In genomic region chr3:107208100-107208499, GRCh38 we compare ENCODE assay signal across 8 cellular contexts.
A peak's percentile ranks its signal among the peaks of the same experiment; 100 is the strongest.
DNase-seq lines count a peak whose midpoint lies in the region; ATAC-seq and TF ChIP-seq lines count a peak whose summit lies in the region.

No MANE protein-coding gene starts in this region.

- ATAC-seq in aorta (ENCODE audit: low FRiP score) (peak; percentile 93), HG03354 (IDR thresholded peaks at IDR 0.05; ENCODE audit: poor library complexity, severe bottlenecking, unreplicated experiment) (no peak), GM21737 (IDR thresholded peaks at IDR 0.05; ENCODE audit: unreplicated experiment) (no peak)

- no peak overlapping the region for H2AK5ac ChIP-seq in mesendoderm (ENCODE audit: low read length)

- H2BK120ac ChIP-seq in mesendoderm (ENCODE audit: low read depth, low read length) = no peak overlapping the region

- H3K27ac ChIP-seq in cingulate gyrus (ENCODE audit: low read depth, low read length) (peak overlapping the region; percentile 92), mesendoderm (ENCODE audit: low read depth, low read length) (no peak overlapping the region), aorta (ENCODE audit: low read depth in 1 of 2, low read length in 2 of 2) (peak overlapping the region in 1 of 2 donors; percentile 60)

- H3K4me1 ChIP-seq in mesendoderm (ENCODE audit: control insufficient read depth, low read depth, low read length) (peaks cover 4% of the 10 kb centered on the region), aorta (ENCODE audit: control insufficient read depth in 1 of 2, insufficient read depth in 2 of 2, low read length in 2 of 2) (peaks cover 3 to 12% of the 10 kb centered on the region in 2 donors)

- no peak for TF ChIP-seq POLR2A in NB4 (IDR thresholded peaks at IDR 0.05; ENCODE audit: extremely low read depth, insufficient read length)

- H3K79me2 ChIP-seq in mesendoderm (ENCODE audit: control insufficient read depth, insufficient read depth, low read length) = no peaks in the 10 kb centered on the region

- no peak overlapping the region for H3K9ac ChIP-seq in mesendoderm (ENCODE audit: low read length)

- no peak overlapping the region for H3K56ac ChIP-seq in mesendoderm (ENCODE audit: low read length)

- DNase-seq in AG08396 (ENCODE audit: low spot score) (peak; percentile 70), NB4 (ENCODE audit: low read depth) (peak; percentile 58), mesendoderm (no peak), aorta (no peak), H7 (no peak)

- H3K18ac ChIP-seq in mesendoderm (ENCODE audit: low read length) = no peak overlapping the region

- intact Hi-C loops in aorta (cut with DNase I) = no loop called here

- no peak for TF ChIP-seq CTCF in NB4 (IDR thresholded peaks at IDR 0.05; ENCODE audit: low read depth, low read length)

- no peak overlapping the region for H2BK5ac ChIP-seq in mesendoderm (ENCODE audit: low read length)

- no peaks in the 10 kb centered on the region for H3K79me1 ChIP-seq in mesendoderm (ENCODE audit: low read length)

- H3K9me3 ChIP-seq in aorta (ENCODE audit: control insufficient read depth, low read length) = no peaks in the 10 kb centered on the region

- no peak overlapping the region for H2BK15ac ChIP-seq in mesendoderm (replicated peaks; ENCODE audit: low read depth)

- peak overlapping the region; percentile 76 for H4K8ac ChIP-seq in mesendoderm (ENCODE audit: low read depth, low read length)

- H4K5ac ChIP-seq in mesendoderm (ENCODE audit: low read length) = no peak overlapping the region

- no peak overlapping the region for H3K4me3 ChIP-seq in NB4 (ENCODE audit: low read depth, low read length)
- no peak overlapping the region for H3K4me3 ChIP-seq in mesendoderm (ENCODE audit: low read length)
- H3K4me3 ChIP-seq in aorta (ENCODE audit: low read length in 2 of 2) = no peak overlapping the region
- no peak overlapping the region for H3K4me3 ChIP-seq in H7 (ENCODE audit: insufficient read depth, low read depth, low read length)

- H3K23ac ChIP-seq in mesendoderm (ENCODE audit: low read length) = no peak overlapping the region

- H3K27me3 ChIP-seq in mesendoderm (ENCODE audit: insufficient read depth, low read length, poor library complexity) (peaks cover 2% of the 10 kb centered on the region), aorta (ENCODE audit: control insufficient read depth in 1 of 2, insufficient read depth in 2 of 2, low read length in 1 of 2) (no peaks in the 10 kb centered on the region), H7 (ENCODE audit: control insufficient read depth, insufficient read depth, low read length) (no peaks in the 10 kb centered on the region)

- H3K4me2 ChIP-seq in mesendoderm (ENCODE audit: low read length) = no peak overlapping the region

- H3K36me3 ChIP-seq in mesendoderm (ENCODE audit: control insufficient read depth, insufficient read depth, low read length) = no peaks in the 10 kb centered on the region
- H3K36me3 ChIP-seq in aorta (ENCODE audit: control insufficient read depth in 1 of 2, insufficient read depth in 2 of 2, low read length in 1 of 2) = no peaks in the 10 kb centered on the region
- no peaks in the 10 kb centered on the region for H3K36me3 ChIP-seq in H7 (replicated peaks; ENCODE audit: control insufficient read depth, insufficient read depth, low read length)

- no peak overlapping the region for H3K4ac ChIP-seq in mesendoderm (ENCODE audit: low read depth, low read length)

Comparison
In these comparisons a context has a peak if more than half of its experiments do, and no peak if none do; other contexts are left out.
1. DNase-seq: peak in AG08396 (single experiment) and NB4 (single experiment); none in mesendoderm (single experiment), aorta (0 of 2) and H7 (single experiment).